ENCODE assay signal across 28 cellular contexts in genomic region chr7:101767544-101767943, GRCh38.
"Had no signal": no experiment of that assay in that cellular context is flagged by ENCODE, and none has a peak within 500 bp of the region (broad histone marks: within the 10 kb centered on the region; RNA-seq: fewer than 3 reads in every experiment).

No MANE protein-coding gene starts in this region.

- H3K4me3 ChIP-seq: esophagus squamous epithelium, left ventricle myocardium inferior, lung, mucosa of descending colon, sigmoid colon, upper lobe of left lung, vagina had no signal

- H3K27me3 ChIP-seq: brain microvascular endothelial cell, neutrophil, sigmoid colon, upper lobe of left lung, vagina had no signal

- DNase-seq: activated CD4-positive, alpha-beta memory T cell treated with anti-CD3 and anti-CD28 coated beads, Interleukin-2, amount 10 ng/mL, durations not matched to agents 7 days and 5 days; activated CD4-positive, alpha-beta T cell treated with anti-CD3 and anti-CD28 coated beads, Interleukin-2, amount 10 ng/mL, durations not matched to agents 24 days and 14 days; activated gamma-delta T cell treated with Interleukin-2 at 50 U/mL for 16 hours; activated naive CD4-positive, alpha-beta T cell treated with anti-CD3 and anti-CD28 coated beads, Interleukin-2, amount 50 U/mL, for 16 hours; activated T-cell treated with anti-CD3 and anti-CD28 coated beads, Interleukin-2, amount 50 U/mL, for 4 hours; amniotic stem cell; brain microvascular endothelial cell; central memory CD4-positive, alpha-beta T cell; endodermal cell; esophagus squamous epithelium; left ventricle myocardium inferior; mucosa of descending colon; sigmoid colon; small intestine; stimulated activated CD4-positive, alpha-beta T cell treated with anti-CD3 and anti-CD28 coated beads, Interleukin-1b, Interleukin-23, amount 100 ng/mL, for 48 hours; stimulated activated CD4-positive, alpha-beta T cell treated with anti-CD3 and anti-CD28 coated beads, Interleukin-4, amount 100 ng/mL, for 4 hours; stimulated activated CD8-positive, alpha-beta memory T cell treated with anti-CD3 and anti-CD28 coated beads, Interleukin-4, amount 100 ng/mL, for 48 hours; stimulated activated naive CD8-positive, alpha-beta T cell treated with anti-CD3 and anti-CD28 coated beads, Interleukin-15, amount 100 ng/mL, for 72 hours; substantia nigra; upper lobe of left lung had no signal

- H3K9me3 Mint-ChIP-seq: activated CD4-positive, alpha-beta memory T cell treated with anti-CD3 and anti-CD28 coated beads, Interleukin-2, amount 10 ng/mL, durations not matched to agents 7 days and 5 days; activated CD4-positive, alpha-beta T cell treated with anti-CD3 and anti-CD28 coated beads, Interleukin-2, amount 10 ng/mL, durations not matched to agents 24 days and 14 days; activated T-cell treated with anti-CD3 and anti-CD28 coated beads, Interleukin-2, amount 50 U/mL, for 4 hours; activated T-helper 17 cell treated with anti-CD3 and anti-CD28 coated beads, Interleukin-2, amount 50 U/mL, for 72 hours; endodermal cell; natural killer cell treated with Interleukin-12 subunit alpha and Interleukin-12 subunit beta and Interleukin-15 and Interleukin-18, amount 100 ng/mL, for 72 hours; stimulated activated memory B cell treated with anti-CD40 and anti-IgM and Interleukin-4, amounts not matched to agents 10 μg/mL and 1 μg/mL and 100 μg/mL, for 72 hours; stimulated activated naive CD8-positive, alpha-beta T cell treated with anti-CD3 and anti-CD28 coated beads, Interleukin-15, amount 100 ng/mL, for 72 hours had no signal

- H3K4me1 Mint-ChIP-seq: activated CD4-positive, alpha-beta memory T cell treated with anti-CD3 and anti-CD28 coated beads, Interleukin-2, amount 10 ng/mL, durations not matched to agents 7 days and 5 days; activated CD4-positive, alpha-beta T cell treated with anti-CD3 and anti-CD28 coated beads, Interleukin-2, amount 10 ng/mL, durations not matched to agents 24 days and 14 days; activated T-helper 17 cell treated with anti-CD3 and anti-CD28 coated beads, Interleukin-2, amount 50 U/mL, for 72 hours; endodermal cell; stimulated activated memory B cell treated with anti-CD40 and anti-IgM and Interleukin-4, amounts not matched to agents 10 μg/mL and 1 μg/mL and 100 μg/mL, for 72 hours; stimulated activated naive CD8-positive, alpha-beta T cell treated with anti-CD3 and anti-CD28 coated beads, Interleukin-15, amount 100 ng/mL, for 72 hours had no signal

- H3K4me1 ChIP-seq: left ventricle myocardium inferior, sigmoid colon, upper lobe of left lung, vagina had no signal

- H3K36me3 ChIP-seq: brain microvascular endothelial cell, esophagus squamous epithelium, left ventricle myocardium inferior, neutrophil, sigmoid colon, upper lobe of left lung, vagina had no signal

- H3K27ac Mint-ChIP-seq: activated CD4-positive, alpha-beta memory T cell treated with anti-CD3 and anti-CD28 coated beads, Interleukin-2, amount 10 ng/mL, durations not matched to agents 7 days and 5 days; activated CD4-positive, alpha-beta T cell treated with anti-CD3 and anti-CD28 coated beads, Interleukin-2, amount 10 ng/mL, durations not matched to agents 24 days and 14 days; activated T-helper 17 cell treated with anti-CD3 and anti-CD28 coated beads, Interleukin-2, amount 50 U/mL, for 72 hours; endodermal cell; natural killer cell treated with Interleukin-12 subunit alpha and Interleukin-12 subunit beta and Interleukin-15 and Interleukin-18, amount 100 ng/mL, for 72 hours; stimulated activated memory B cell treated with anti-CD40 and anti-IgM and Interleukin-4, amounts not matched to agents 10 μg/mL and 1 μg/mL and 100 μg/mL, for 72 hours; stimulated activated naive CD8-positive, alpha-beta T cell treated with anti-CD3 and anti-CD28 coated beads, Interleukin-15, amount 100 ng/mL, for 72 hours had no signal

- ATAC-seq: activated CD4-positive, CD25-positive, alpha-beta regulatory T cell treated with anti-CD3 and anti-CD28 coated beads, Interleukin-2, amount 50 U/mL, for 24 hours; activated T-cell treated with anti-CD3 and anti-CD28 coated beads, Interleukin-2, amount 50 U/mL, for 4 hours; activated T-helper 17 cell treated with anti-CD3 and anti-CD28 coated beads, Interleukin-2, amount 50 U/mL, for 72 hours; mucosa of descending colon; natural killer cell treated with Interleukin-12 subunit alpha and Interleukin-12 subunit beta and Interleukin-15 and Interleukin-18, amount 100 ng/mL, for 72 hours; stimulated activated memory B cell treated with anti-CD40 and anti-IgM and Interleukin-4, amounts not matched to agents 10 μg/mL and 1 μg/mL and 100 μg/mL, for 72 hours; stimulated activated naive CD8-positive, alpha-beta T cell treated with anti-CD3 and anti-CD28 coated beads, Interleukin-15, amount 100 ng/mL, for 72 hours had no signal

- H3K9me3 ChIP-seq: esophagus squamous epithelium, left ventricle myocardium inferior, mucosa of descending colon, neutrophil, sigmoid colon, upper lobe of left lung, vagina had no signal

- H3K27ac ChIP-seq: brain microvascular endothelial cell, esophagus squamous epithelium, left ventricle myocardium inferior, neutrophil, sigmoid colon, upper lobe of left lung, vagina, VCaP had no signal

- H3K27me3 Mint-ChIP-seq: activated CD4-positive, alpha-beta memory T cell treated with anti-CD3 and anti-CD28 coated beads, Interleukin-2, amount 10 ng/mL, durations not matched to agents 7 days and 5 days; stimulated activated naive CD8-positive, alpha-beta T cell treated with anti-CD3 and anti-CD28 coated beads, Interleukin-15, amount 100 ng/mL, for 72 hours had no signal

- H3K36me3 Mint-ChIP-seq: natural killer cell treated with Interleukin-12 subunit alpha and Interleukin-12 subunit beta and Interleukin-15 and Interleukin-18, amount 100 ng/mL, for 72 hours; stimulated activated memory B cell treated with anti-CD40 and anti-IgM and Interleukin-4, amounts not matched to agents 10 μg/mL and 1 μg/mL and 100 μg/mL, for 72 hours had no signal

- H3K4me3 Mint-ChIP-seq: activated CD4-positive, alpha-beta memory T cell treated with anti-CD3 and anti-CD28 coated beads, Interleukin-2, amount 10 ng/mL, durations not matched to agents 7 days and 5 days; activated CD4-positive, alpha-beta T cell treated with anti-CD3 and anti-CD28 coated beads, Interleukin-2, amount 10 ng/mL, durations not matched to agents 24 days and 14 days; activated T-cell treated with anti-CD3 and anti-CD28 coated beads, Interleukin-2, amount 50 U/mL, for 4 hours; activated T-helper 17 cell treated with anti-CD3 and anti-CD28 coated beads, Interleukin-2, amount 50 U/mL, for 72 hours; endodermal cell; natural killer cell treated with Interleukin-12 subunit alpha and Interleukin-12 subunit beta and Interleukin-15 and Interleukin-18, amount 100 ng/mL, for 72 hours; stimulated activated memory B cell treated with anti-CD40 and anti-IgM and Interleukin-4, amounts not matched to agents 10 μg/mL and 1 μg/mL and 100 μg/mL, for 72 hours; stimulated activated naive CD8-positive, alpha-beta T cell treated with anti-CD3 and anti-CD28 coated beads, Interleukin-15, amount 100 ng/mL, for 72 hours had no signal
